In the genomic region with DNA sequence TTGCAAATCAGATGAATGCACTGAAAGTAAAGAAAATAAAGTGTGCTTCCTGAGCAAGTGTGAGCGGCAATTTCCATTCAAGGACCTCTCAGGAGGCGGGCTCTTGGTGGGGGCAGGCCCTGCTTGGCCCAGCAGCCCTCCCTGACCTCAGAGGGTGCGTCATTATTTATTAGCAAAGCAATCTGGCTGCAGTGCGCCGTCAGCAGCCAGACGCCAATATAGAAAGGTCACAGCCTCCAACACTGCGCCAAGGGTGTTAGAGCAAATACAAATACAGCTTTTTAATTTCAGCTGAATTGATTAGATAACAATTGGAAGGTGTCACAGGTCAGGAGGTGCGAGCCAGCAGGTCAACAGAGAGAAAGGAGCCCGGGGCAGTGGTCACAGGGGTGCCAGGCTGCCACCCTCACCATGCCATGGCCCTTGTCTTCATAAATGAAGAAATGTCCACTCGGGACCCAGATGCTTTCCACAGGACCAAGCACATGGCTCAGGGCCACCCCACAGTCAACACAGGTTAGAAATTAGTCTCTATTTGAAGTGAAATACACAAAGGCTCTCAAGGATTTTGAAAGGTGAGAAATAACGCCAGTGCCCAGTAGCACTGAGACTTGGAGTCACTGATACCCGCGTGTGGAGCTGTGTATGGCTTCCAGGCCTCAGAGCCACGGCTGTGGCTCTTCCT, we compare ENCODE assay signal across 28 cellular contexts.
"Had no signal": no experiment of that assay in that cellular context is flagged by ENCODE, and none has a peak within 500 bp of the region (broad histone marks: within the 10 kb centered on the region; RNA-seq: fewer than 3 reads in every experiment).

No MANE protein-coding gene starts in this region.

- H3K36me3 ChIP-seq: WERI-Rb-1 had no signal

- DNase-seq: activated B cell treated with CpG ODN at 0.5 μM for 24 hours; activated CD4-positive, alpha-beta T cell treated with anti-CD3 and anti-CD28 coated beads for 48 hours; activated CD4-positive, alpha-beta T cell treated with anti-CD3 and anti-CD28 coated beads, Interleukin-2, amount 50 U/mL, for 1 hour; activated CD4-positive, alpha-beta T cell treated with anti-CD3 and anti-CD28 coated beads, Interleukin-2, amount 50 U/mL, for 48 hours; activated CD8-positive, alpha-beta memory T cell treated with anti-CD3 and anti-CD28 coated beads for 24 hours; activated CD8-positive, alpha-beta T cell treated with anti-CD3 and anti-CD28 coated beads for 36 hours; activated effector memory CD4-positive, alpha-beta T cell treated with Interleukin-2 at 50 U/mL for 16 hours; activated gamma-delta T cell treated with Interleukin-2 at 50 U/mL for 16 hours; activated naive CD4-positive, alpha-beta T cell treated with anti-CD3 and anti-CD28 coated beads, Interleukin-2, amount 50 U/mL, for 16 hours; activated naive CD4-positive, alpha-beta T cell treated with Interleukin-2 at 50 U/mL for 16 hours; activated T-cell treated with anti-CD3 and anti-CD28 coated beads, Interleukin-2, amount 50 U/mL, for 4 hours; amniotic stem cell; anterior cingulate cortex; caudate nucleus; cortex of kidney; dermis blood vessel endothelial cell; effector CD8-positive, alpha-beta T cell; endodermal cell; foreskin fibroblast; T-helper 1 cell; T-helper 17 cell; T1000; WERI-Rb-1 had no signal

- H3K4me1 Mint-ChIP-seq: activated B cell treated with CpG ODN at 0.5 μM for 24 hours; activated T-helper 17 cell treated with anti-CD3 and anti-CD28 coated beads, Interleukin-2, amount 50 U/mL, for 72 hours; endodermal cell; T-helper 17 cell had no signal

- H3K27ac ChIP-seq: WERI-Rb-1 had no signal

- ATAC-seq: activated CD4-positive, CD25-positive, alpha-beta regulatory T cell treated with anti-CD3 and anti-CD28 coated beads, Interleukin-2, amount 50 U/mL, for 24 hours; activated CD8-positive, alpha-beta T cell treated with anti-CD3 and anti-CD28 coated beads for 36 hours; activated T-cell treated with anti-CD3 and anti-CD28 coated beads, Interleukin-2, amount 50 U/mL, for 4 hours; activated T-helper 17 cell treated with anti-CD3 and anti-CD28 coated beads, Interleukin-2, amount 50 U/mL, for 72 hours; esophagus mucosa; T-helper 17 cell had no signal

- H3K4me3 Mint-ChIP-seq: activated B cell treated with CpG ODN at 0.5 μM for 24 hours; activated CD8-positive, alpha-beta T cell treated with anti-CD3 and anti-CD28 coated beads for 36 hours; activated naive CD8-positive, alpha-beta T cell; activated T-cell treated with anti-CD3 and anti-CD28 coated beads, Interleukin-2, amount 50 U/mL, for 4 hours; activated T-helper 17 cell treated with anti-CD3 and anti-CD28 coated beads, Interleukin-2, amount 50 U/mL, for 72 hours; endodermal cell; T-helper 17 cell; T-helper 2 cell treated with Interferon-gamma antibody and Interleukin-4, amounts not matched to agents 5 μg/mL and 100 μg/mL, for 36 hours had no signal

- H3K9me3 Mint-ChIP-seq: activated B cell treated with CpG ODN at 0.5 μM for 24 hours; activated T-cell treated with anti-CD3 and anti-CD28 coated beads, Interleukin-2, amount 50 U/mL, for 4 hours; activated T-helper 17 cell treated with anti-CD3 and anti-CD28 coated beads, Interleukin-2, amount 50 U/mL, for 72 hours had no signal

- H3K27me3 Mint-ChIP-seq: activated B cell treated with CpG ODN at 0.5 μM for 24 hours; activated CD8-positive, alpha-beta T cell treated with anti-CD3 and anti-CD28 coated beads for 36 hours; activated naive CD8-positive, alpha-beta T cell; activated T-helper 17 cell treated with anti-CD3 and anti-CD28 coated beads, Interleukin-2, amount 50 U/mL, for 72 hours; T-helper 17 cell had no signal

- H3K27ac Mint-ChIP-seq: activated B cell treated with CpG ODN at 0.5 μM for 24 hours; activated CD8-positive, alpha-beta T cell treated with anti-CD3 and anti-CD28 coated beads for 36 hours; activated naive CD8-positive, alpha-beta T cell; activated T-helper 17 cell treated with anti-CD3 and anti-CD28 coated beads, Interleukin-2, amount 50 U/mL, for 72 hours; endodermal cell; T-helper 17 cell; T-helper 2 cell treated with Interferon-gamma antibody and Interleukin-4, amounts not matched to agents 5 μg/mL and 100 μg/mL, for 36 hours had no signal

- H3K36me3 Mint-ChIP-seq: activated naive CD8-positive, alpha-beta T cell had no signal
